10 cellular contexts compared by ENCODE assay signal in the genomic region with DNA sequence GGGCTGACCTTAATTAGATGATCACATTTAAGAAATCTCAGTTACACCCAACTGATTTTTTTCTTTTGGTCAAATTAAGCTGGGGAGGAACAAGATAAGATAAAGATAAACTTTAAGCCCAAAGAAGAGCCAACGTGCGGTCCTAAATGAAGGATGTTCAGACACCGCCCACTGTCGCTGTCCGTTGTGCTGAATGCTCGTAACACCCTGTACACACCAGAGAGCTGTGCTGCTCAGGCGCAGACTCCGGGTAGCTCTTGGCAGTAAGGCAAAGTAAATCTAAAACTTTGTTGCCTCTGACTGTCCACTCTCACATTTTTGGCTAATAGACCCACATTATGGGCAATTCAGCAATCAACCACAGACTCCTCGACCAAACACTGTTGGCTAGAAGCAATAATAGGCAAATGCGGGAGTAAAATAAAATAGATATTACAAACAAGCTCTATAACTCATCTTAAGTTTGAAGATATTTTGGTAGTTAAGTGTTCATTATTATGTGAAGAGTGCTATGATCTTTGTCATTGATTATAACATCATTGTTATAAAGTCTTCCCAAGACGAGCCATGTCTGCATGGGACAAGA. TPM values are rescaled to one million over a fixed set of nuclear protein-coding genes. Genes with fewer than 3 reads are reported as not detected.
DNase-seq lines count a peak whose midpoint lies in the region; TF ChIP-seq lines count a peak whose summit lies in the region.
"Had no signal": no experiment of that assay in that cellular context is flagged by ENCODE, and none has a peak within 500 bp of the region (broad histone marks: within the 10 kb centered on the region; RNA-seq: fewer than 3 reads in every experiment).

No MANE protein-coding gene starts in this region.

- TF ChIP-seq CTCF in vagina (IDR thresholded peaks at IDR 0.05): no peak
- TF ChIP-seq CTCF in glutamatergic neuron (IDR thresholded peaks at IDR 0.05; ENCODE audit: partially characterized antibody, unreplicated experiment): no peak

- no peaks in the 10 kb centered on the region for H3K27me3 ChIP-seq in vagina

- H3K4me1 ChIP-seq in vagina: no peaks in the 10 kb centered on the region

- H3K27ac Mint-ChIP-seq in activated CD4-positive, alpha-beta T cell treated with anti-CD3 and anti-CD28 coated beads, Interleukin-2, amount 10 ng/mL, durations not matched to agents 7 days and 5 days: no peak overlapping the region
- no peak overlapping the region for H3K27ac Mint-ChIP-seq in glutamatergic neuron (ENCODE audit: unreplicated experiment)
- H3K27ac Mint-ChIP-seq: activated naive CD8-positive, alpha-beta T cell; memory B cell had no signal

- DNase-seq in activated CD4-positive, alpha-beta T cell treated with anti-CD3 and anti-CD28 coated beads, Interleukin-2, amount 10 ng/mL, durations not matched to agents 7 days and 5 days: peak; percentile 36
- no peak for DNase-seq in activated CD4-positive, alpha-beta T cell treated with anti-CD3 and anti-CD28 coated beads for 4 hours
- peak; percentile 4 to 41 for DNase-seq in NOMO-1 (lab: John Stamatoyannopoulos, UW; ENCODE audit: unreplicated experiment in 2 of 2)
- peak; percentile 76 for DNase-seq in ecto neural progenitor cell (ENCODE audit: low spot score)
- peak; percentile 13 for DNase-seq in pulmonary artery endothelial cell (ENCODE audit: low read depth, low spot score)
- no peak for DNase-seq in vagina (ENCODE audit: extremely low spot score in 2 of 2)
- DNase-seq in cortex of kidney (lab: John Stamatoyannopoulos, UW): no peak
- no peak for DNase-seq in glutamatergic neuron

- no peak for TF ChIP-seq POLR2A in vagina (IDR thresholded peaks at IDR 0.05)

- H3K4me3 ChIP-seq in vagina: no peak overlapping the region

- no peaks in the 10 kb centered on the region for H3K36me3 Mint-ChIP-seq in activated CD4-positive, alpha-beta T cell treated with anti-CD3 and anti-CD28 coated beads, Interleukin-2, amount 10 ng/mL, durations not matched to agents 7 days and 5 days (ENCODE audit: low read depth)
- no peaks in the 10 kb centered on the region for H3K36me3 Mint-ChIP-seq in glutamatergic neuron (ENCODE audit: unreplicated experiment)
- H3K36me3 Mint-ChIP-seq: activated naive CD8-positive, alpha-beta T cell; memory B cell had no signal

- no peaks in the 10 kb centered on the region for H3K9me3 Mint-ChIP-seq in activated CD4-positive, alpha-beta T cell treated with anti-CD3 and anti-CD28 coated beads, Interleukin-2, amount 10 ng/mL, durations not matched to agents 7 days and 5 days
- no peaks in the 10 kb centered on the region for H3K9me3 Mint-ChIP-seq in glutamatergic neuron (ENCODE audit: unreplicated experiment)

- H3K9me3 ChIP-seq in vagina: no peaks in the 10 kb centered on the region

- CTCF ChIA-PET in activated CD4-positive, alpha-beta T cell treated with anti-CD3 and anti-CD28 coated beads, Interleukin-2, amount 10 ng/mL, durations not matched to agents 7 days and 5 days (lab: Charles Lee): interaction anchor here (0.6 kb wide), 1 partner anchor 163 kb away, joined by 3 read pairs; no protein-coding TSS in a partner anchor

- no peaks in the 10 kb centered on the region for H3K36me3 ChIP-seq in vagina

- POLR2A ChIA-PET in activated CD4-positive, alpha-beta T cell treated with anti-CD3 and anti-CD28 coated beads, Interleukin-2, amount 10 ng/mL, durations not matched to agents 7 days and 5 days (lab: Charles Lee): no interaction called here

- intact Hi-C loops in vagina (cut with DNase I): no loop called here

- no peaks in the 10 kb centered on the region for H3K4me1 Mint-ChIP-seq in activated CD4-positive, alpha-beta T cell treated with anti-CD3 and anti-CD28 coated beads, Interleukin-2, amount 10 ng/mL, durations not matched to agents 7 days and 5 days
- peaks cover 12% of the 10 kb centered on the region for H3K4me1 Mint-ChIP-seq in glutamatergic neuron (ENCODE audit: low read depth, unreplicated experiment)
- H3K4me1 Mint-ChIP-seq: memory B cell had no signal

- no peak overlapping the region for H3K4me3 Mint-ChIP-seq in activated CD4-positive, alpha-beta T cell treated with anti-CD3 and anti-CD28 coated beads, Interleukin-2, amount 10 ng/mL, durations not matched to agents 7 days and 5 days
- H3K4me3 Mint-ChIP-seq in glutamatergic neuron (ENCODE audit: unreplicated experiment): no peak overlapping the region
- H3K4me3 Mint-ChIP-seq: activated naive CD8-positive, alpha-beta T cell; memory B cell had no signal

- no peak overlapping the region for H3K27ac ChIP-seq in vagina

- H3K27me3 Mint-ChIP-seq in activated CD4-positive, alpha-beta T cell treated with anti-CD3 and anti-CD28 coated beads, Interleukin-2, amount 10 ng/mL, durations not matched to agents 7 days and 5 days: no peaks in the 10 kb centered on the region
- H3K27me3 Mint-ChIP-seq in glutamatergic neuron (ENCODE audit: unreplicated experiment): no peaks in the 10 kb centered on the region
- H3K27me3 Mint-ChIP-seq: memory B cell had no signal

RNA-seq across cellular contexts. Expression of a gene that starts 57.1 kb away (rescaled TPM):
- total RNA-seq in activated CD4-positive, alpha-beta T cell treated with anti-CD3 and anti-CD28 coated beads, Interleukin-2, amount 10 ng/mL, durations not matched to agents 7 days and 5 days: not detected
- total RNA-seq in pulmonary artery endothelial cell: 5.2 and 16.5 TPM in 2 replicates
- 2.5 TPM for total RNA-seq in vagina
- total RNA-seq in glutamatergic neuron (ENCODE audit: unreplicated experiment): 2.6 TPM

Comparison
In these comparisons a context has a peak if more than half of its experiments do, and no peak if none do; other contexts are left out.
1. DNase-seq: peak in activated CD4-positive, alpha-beta T cell treated with anti-CD3 and anti-CD28 coated beads, Interleukin-2, amount 10 ng/mL, durations not matched to agents 7 days and 5 days (single experiment), NOMO-1 (2 of 2), ecto neural progenitor cell (single experiment) and pulmonary artery endothelial cell (single experiment); none in activated CD4-positive, alpha-beta T cell treated with anti-CD3 and anti-CD28 coated beads for 4 hours (0 of 2), vagina (0 of 2), cortex of kidney (single experiment) and glutamatergic neuron (single experiment).